ENCODE assay signal across 2 cellular contexts in genomic region chr12:120080043-120080400, GRCh38.
TF ChIP-seq lines count a peak whose summit lies in the region.

No MANE protein-coding gene starts in this region.

TF ChIP-seq in A549, 52 proteins besides CTCF, POLR2A, EP300 and RAD21:
- TF ChIP-seq HOXB5 (CRISPR knock-in tag; IDR thresholded peaks at IDR 0.05) (no peak), FOXS1 (CRISPR knock-in tag; IDR thresholded peaks at IDR 0.05) (no peak), JUN (IDR thresholded peaks at IDR 0.05) (no peak), MYC (IDR thresholded peaks at IDR 0.05; ENCODE audit: borderline replicate concordance, low read length) (no peak), PHF8 (IDR thresholded peaks at IDR 0.05; ENCODE audit: borderline replicate concordance, low read depth) (no peak), BCL3 (IDR thresholded peaks at IDR 0.05) (no peak), EHMT2 (IDR thresholded peaks at IDR 0.05; ENCODE audit: low read depth) (no peak), EHF (CRISPR knock-in tag; IDR thresholded peaks at IDR 0.05) (no peak), TFCP2L1 (CRISPR knock-in tag; IDR thresholded peaks at IDR 0.05) (no peak), HMGXB4 (CRISPR knock-in tag; IDR thresholded peaks at IDR 0.05; ENCODE audit: borderline replicate concordance) (no peak), USF2 (IDR thresholded peaks at IDR 0.05) (no peak), PBX3 (IDR thresholded peaks at IDR 0.05) (no peak), REST (IDR thresholded peaks at IDR 0.05) (no peak), BHLHE40 (IDR thresholded peaks at IDR 0.05; ENCODE audit: low read depth, low read length) (no peak), ZNF302 (CRISPR knock-in tag; IDR thresholded peaks at IDR 0.05) (no peak), MAX (IDR thresholded peaks at IDR 0.05) (no peak), RCOR1 (IDR thresholded peaks at IDR 0.05; ENCODE audit: low read depth, low read length) (no peak), ZSCAN20 (CRISPR knock-in tag; IDR thresholded peaks at IDR 0.05) (no peak), HDAC2 (IDR thresholded peaks at IDR 0.05) (no peak)

TF ChIP-seq in K562, 482 proteins besides CTCF, POLR2A, EP300 and RAD21:
- TF ChIP-seq ARNT (IDR thresholded peaks at IDR 0.05), result no peak
- TF ChIP-seq RBM22 (IDR thresholded peaks at IDR 0.05; ENCODE audit: low read depth, low read length, poor library complexity, severe bottlenecking), result no peak
- no peak for TF ChIP-seq ZBTB2 (IDR thresholded peaks at IDR 0.05)
- no peak for TF ChIP-seq CTBP1 (IDR thresholded peaks at IDR 0.05; ENCODE audit: borderline replicate concordance)
TF ChIP-seq in K562: peak in this region for 0.
